In genomic region chr6:167932468-167933276, GRCh38 we compare ENCODE assay signal across 2 cellular contexts.
TF ChIP-seq lines count a peak whose summit lies in the region.

No MANE protein-coding gene starts in this region.

TF ChIP-seq in GM12878, 131 proteins besides CTCF, POLR2A, EP300 and RAD21 (continued from another document):
- TF ChIP-seq E2F4 (IDR thresholded peaks at IDR 0.05; ENCODE audit: low read depth, low read length), result no peak
- no peak for TF ChIP-seq PAX5 (IDR thresholded peaks at IDR 0.05; ENCODE audit: borderline replicate concordance, low read depth, low read length)
- TF ChIP-seq BMI1 (IDR thresholded peaks at IDR 0.05; ENCODE audit: borderline replicate concordance), result no peak
- TF ChIP-seq SIX5 (IDR thresholded peaks at IDR 0.05; ENCODE audit: low read depth, low read length, severe bottlenecking), result no peak
- TF ChIP-seq HDAC2 (IDR thresholded peaks at IDR 0.05), result no peak
- TF ChIP-seq IKZF2 (IDR thresholded peaks at IDR 0.05), result no peak; a peak in 1 of 4 replicates
- no peak for TF ChIP-seq IRF5 (IDR thresholded peaks at IDR 0.05; ENCODE audit: borderline replicate concordance)
- peak in 1 of 2 experiments; percentile 53; a peak in 1 of 4 replicates for TF ChIP-seq BHLHE40 (IDR thresholded peaks at IDR 0.05; ENCODE audit: borderline replicate concordance in 1 of 2, low read depth in 2 of 2, low read length in 1 of 2)
- TF ChIP-seq NFXL1 (IDR thresholded peaks at IDR 0.05; ENCODE audit: borderline replicate concordance), result no peak
- TF ChIP-seq ZSCAN29 (IDR thresholded peaks at IDR 0.05), result no peak

TF ChIP-seq in GM23338, 12 proteins besides CTCF, POLR2A, EP300 and RAD21 (continued from another document):
- TF ChIP-seq EZH2 (IDR thresholded peaks at IDR 0.05; ENCODE audit: low read depth, unreplicated experiment) (no peak), REST (IDR thresholded peaks at IDR 0.05; ENCODE audit: unreplicated experiment) (no peak), ZNF114 (CRISPR knock-in tag; IDR thresholded peaks at IDR 0.05) (no peak), JUNB (IDR thresholded peaks at IDR 0.05; ENCODE audit: unreplicated experiment) (no peak), STAT1 (IDR thresholded peaks at IDR 0.05; ENCODE audit: unreplicated experiment) (no peak), ZNF462 (CRISPR knock-in tag; IDR thresholded peaks at IDR 0.05) (no peak)
